In the genomic region with DNA sequence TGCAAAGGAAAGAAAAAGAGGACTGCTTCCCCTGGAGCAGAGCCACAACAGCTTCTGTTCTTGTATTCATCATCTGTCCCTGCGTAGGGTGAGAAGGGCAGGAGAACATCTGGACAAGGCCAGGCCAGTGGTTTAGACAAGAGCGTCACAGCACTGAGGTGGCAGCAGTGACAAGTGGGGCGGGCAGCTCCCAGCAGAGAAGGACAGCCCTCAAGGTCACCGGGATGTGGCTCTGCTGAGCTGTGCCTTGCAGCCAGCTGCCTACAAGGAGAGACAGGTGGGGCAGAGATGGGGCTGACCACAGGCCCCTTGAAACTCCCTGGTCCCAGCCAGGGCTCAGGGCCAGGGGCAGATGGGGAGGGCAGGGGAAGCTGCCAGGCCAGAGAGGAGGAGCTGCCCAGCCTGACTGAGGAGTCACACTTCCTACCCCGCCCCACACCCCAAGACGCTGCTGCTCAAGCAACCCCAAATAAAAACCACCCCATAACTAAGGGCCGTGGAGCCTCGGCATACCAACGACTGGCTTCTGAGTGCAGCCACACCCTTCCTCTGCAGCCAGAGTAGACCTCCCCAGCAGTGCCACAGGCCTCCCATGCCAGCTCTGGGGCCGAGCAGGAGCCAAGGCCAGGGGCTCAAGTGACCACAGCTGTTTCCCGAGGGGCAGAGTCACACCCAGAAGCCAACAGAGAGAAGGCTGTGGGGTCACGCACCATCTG, we compare ENCODE assay signal across 11 cellular contexts. TPM values are rescaled to one million over a fixed set of nuclear protein-coding genes. Genes with fewer than 3 reads are reported as not detected.
A peak's percentile ranks its signal among the peaks of the same experiment; 100 is the strongest.
DNase-seq lines count a peak whose midpoint lies in the region; ATAC-seq and TF ChIP-seq lines count a peak whose summit lies in the region.
"Had no signal": no experiment of that assay in that cellular context is flagged by ENCODE, and none has a peak within 500 bp of the region (broad histone marks: within the 10 kb centered on the region; RNA-seq: fewer than 3 reads in every experiment).

No MANE protein-coding gene starts in this region.

- no peak overlapping the region for H2AFZ ChIP-seq in Loucy (ENCODE audit: low read length)

- ATAC-seq in lung (ENCODE audit: insufficient read depth, low FRiP score), result peak; percentile 7
- ATAC-seq: naive thymus-derived CD8-positive, alpha-beta T cell had no signal

- no peaks in the 10 kb centered on the region for H3K9me2 ChIP-seq in Loucy (replicated peaks; ENCODE audit: low read depth, low read length)

- no peak for TF ChIP-seq CTCF in AG10803 (conservative IDR thresholded peaks at IDR 0.05; ENCODE audit: low read length)
- TF ChIP-seq CTCF in Loucy (conservative IDR thresholded peaks at IDR 0.05; ENCODE audit: low read length), result no peak
- TF ChIP-seq CTCF in chondrocyte (IDR thresholded peaks at IDR 0.05), result no peak
- no peak for TF ChIP-seq CTCF in lung (IDR thresholded peaks at IDR 0.05; ENCODE audit: control extremely low read depth, extremely low read depth)
- no peak for TF ChIP-seq CTCF in Calu3 (IDR thresholded peaks at IDR 0.05; ENCODE audit: unreplicated experiment)

- no TSS peak for BruUV-seq in Calu3 (replicated peaks; lab: Mats Ljungman, UMichigan)

- no peak overlapping the region for H3K4me3 ChIP-seq in AG10803 (ENCODE audit: low read length)
- peak overlapping the region; percentile 34 for H3K4me3 ChIP-seq in Loucy (ENCODE audit: low read length, poor library complexity, severe bottlenecking)
- H3K4me3 ChIP-seq in lung, result no peak overlapping the region

- H3K27ac Mint-ChIP-seq in chondrocyte (ENCODE audit: unreplicated experiment) (peak overlapping the region; percentile 5), Calu3 (ENCODE audit: unreplicated experiment) (no peak overlapping the region)

- H3K4me2 ChIP-seq in Loucy (ENCODE audit: low read depth, low read length, poor library complexity, severe bottlenecking), result peak overlapping the region; percentile 54
- H3K4me2 ChIP-seq: KMS-11 had no signal

- H3K4me1 ChIP-seq in Loucy (ENCODE audit: insufficient read depth, low read length, poor library complexity, severe bottlenecking) (peaks cover 69% of the 10 kb centered on the region), lung (ENCODE audit: control insufficient read depth in 2 of 2, insufficient read depth in 2 of 2, low read length in 2 of 2) (peaks cover 12 to 14% of the 10 kb centered on the region in 2 donors)

- H3K79me2 ChIP-seq in Loucy (ENCODE audit: insufficient read depth, low read length), result peaks cover 26% of the 10 kb centered on the region; the same call in 1 of the 2 replicates

- H3K27ac ChIP-seq in lung (ENCODE audit: low read depth in 1 of 2, low read length in 1 of 2), result peak overlapping the region; percentile 18 to 73
- H3K27ac ChIP-seq: KMS-11 had no signal

- no peaks in the 10 kb centered on the region for H3F3A ChIP-seq in Loucy (ENCODE audit: low read depth)

- no peaks in the 10 kb centered on the region for H3K9me3 ChIP-seq in Loucy (ENCODE audit: insufficient read depth, low read depth, low read length)
- H3K9me3 ChIP-seq in lung (ENCODE audit: control insufficient read depth in 2 of 2, insufficient read depth in 1 of 2, low read length in 1 of 2), result no peaks in the 10 kb centered on the region

- no peaks in the 10 kb centered on the region for H4K20me1 ChIP-seq in Loucy (ENCODE audit: insufficient read depth, low read length, poor library complexity, severe bottlenecking)

- H3K36me3 Mint-ChIP-seq in chondrocyte (ENCODE audit: low read depth) (peaks cover 1% of the 10 kb centered on the region), Calu3 (ENCODE audit: insufficient read depth, unreplicated experiment) (peaks cover 25% of the 10 kb centered on the region)

- no peaks in the 10 kb centered on the region for H3K27me3 ChIP-seq in Loucy (ENCODE audit: insufficient read depth, low read length, poor library complexity, severe bottlenecking)
- H3K27me3 ChIP-seq in lung (ENCODE audit: control insufficient read depth, insufficient read depth), result no peaks in the 10 kb centered on the region

- H3K4me1 Mint-ChIP-seq in chondrocyte (ENCODE audit: low read depth), result peaks cover 66% of the 10 kb centered on the region
- peaks cover 38% of the 10 kb centered on the region for H3K4me1 Mint-ChIP-seq in Calu3 (ENCODE audit: low read depth, unreplicated experiment)

- H3K36me3 ChIP-seq in Loucy (ENCODE audit: insufficient read depth, low read length) (no peaks in the 10 kb centered on the region), lung (ENCODE audit: control insufficient read depth in 2 of 2, insufficient read depth in 2 of 2, low read length in 2 of 2) (no peaks in the 10 kb centered on the region)

- no peak overlapping the region for H3K4me3 Mint-ChIP-seq in chondrocyte (ENCODE audit: unreplicated experiment)
- no peak overlapping the region for H3K4me3 Mint-ChIP-seq in Calu3 (ENCODE audit: low read depth, unreplicated experiment)

- CTCF ChIA-PET in Calu3 (lab: Charles Lee), result interaction anchor here (0.6 to 1.2 kb wide), 2 partner anchors 11 to 144 kb away, joined by 3 to 5 read pairs; no protein-coding TSS in a partner anchor

- DNase-seq in AG10803 (ENCODE audit: low read depth), result peak; percentile 65
- DNase-seq in chondrocyte (ENCODE audit: low spot score), result no peak
- DNase-seq in lung (ENCODE audit: low spot score), result no peak
- DNase-seq in stimulated activated CD4-positive, alpha-beta T cell treated with anti-CD3 and anti-CD28 coated beads, Interleukin-15, amount 100 ng/mL, for 24 hours, result no peak
- no peak for DNase-seq in Calu3
- no peak for DNase-seq in NCI-H187 (lab: John Stamatoyannopoulos, UW)
- no peak for DNase-seq in COLO829 (ENCODE audit: low spot score)
- DNase-seq: naive thymus-derived CD8-positive, alpha-beta T cell; stimulated activated CD4-positive, alpha-beta T cell treated with anti-CD3 and anti-CD28 coated beads, Interleukin-2, amount 100 ng/mL, for 24 hours had no signal

- intact Hi-C loops in Calu3 (cut with micrococcal nuclease; ENCODE audit: unreplicated experiment), result no loop called here

- H3K9ac ChIP-seq in Loucy (ENCODE audit: low read depth, low read length, poor library complexity, severe bottlenecking), result peak overlapping the region; percentile 26
- H3K9ac ChIP-seq: KMS-11 had no signal

- no peaks in the 10 kb centered on the region for H3K27me3 Mint-ChIP-seq in chondrocyte (ENCODE audit: low read depth)
- no peaks in the 10 kb centered on the region for H3K27me3 Mint-ChIP-seq in Calu3 (ENCODE audit: unreplicated experiment)

- H3K9me3 Mint-ChIP-seq in chondrocyte (ENCODE audit: low read depth) (no peaks in the 10 kb centered on the region), Calu3 (ENCODE audit: low read depth, unreplicated experiment) (no peaks in the 10 kb centered on the region)
- H3K9me3 Mint-ChIP-seq: naive thymus-derived CD8-positive, alpha-beta T cell had no signal

- WGBS in lung, 2 donors, result 52 to 70% methylated on average over 12 of the region's 12 CpGs

RNA-seq across cellular contexts. Expression of a gene that starts 5.4 kb away (rescaled TPM):
- total RNA-seq in chondrocyte, result 39.8 to 54.7 TPM (median 53.1 TPM) in 3 replicates
- 10 to 100 TPM; 11.0 to 23.8 TPM for total RNA-seq in lung
- polyA plus RNA-seq in lung, result 10 to 100 TPM; 10.0 to 12.7 TPM
- total RNA-seq in Calu3 (2022), result 20.2 and 27.1 TPM in 2 replicates

RNA-seq across cellular contexts. Expression of a gene that starts 35.9 kb away (rescaled TPM):
- total RNA-seq in chondrocyte (10.6 to 18.1 TPM (median 13.5 TPM) in 3 replicates), lung (10 to 100 TPM; 10.4 to 15.6 TPM), Calu3 (2022) (11.3 and 16.4 TPM in 2 replicates)
- polyA plus RNA-seq in lung, result 1 to 10 TPM; 8.3 to 8.9 TPM
